In the genomic region with DNA sequence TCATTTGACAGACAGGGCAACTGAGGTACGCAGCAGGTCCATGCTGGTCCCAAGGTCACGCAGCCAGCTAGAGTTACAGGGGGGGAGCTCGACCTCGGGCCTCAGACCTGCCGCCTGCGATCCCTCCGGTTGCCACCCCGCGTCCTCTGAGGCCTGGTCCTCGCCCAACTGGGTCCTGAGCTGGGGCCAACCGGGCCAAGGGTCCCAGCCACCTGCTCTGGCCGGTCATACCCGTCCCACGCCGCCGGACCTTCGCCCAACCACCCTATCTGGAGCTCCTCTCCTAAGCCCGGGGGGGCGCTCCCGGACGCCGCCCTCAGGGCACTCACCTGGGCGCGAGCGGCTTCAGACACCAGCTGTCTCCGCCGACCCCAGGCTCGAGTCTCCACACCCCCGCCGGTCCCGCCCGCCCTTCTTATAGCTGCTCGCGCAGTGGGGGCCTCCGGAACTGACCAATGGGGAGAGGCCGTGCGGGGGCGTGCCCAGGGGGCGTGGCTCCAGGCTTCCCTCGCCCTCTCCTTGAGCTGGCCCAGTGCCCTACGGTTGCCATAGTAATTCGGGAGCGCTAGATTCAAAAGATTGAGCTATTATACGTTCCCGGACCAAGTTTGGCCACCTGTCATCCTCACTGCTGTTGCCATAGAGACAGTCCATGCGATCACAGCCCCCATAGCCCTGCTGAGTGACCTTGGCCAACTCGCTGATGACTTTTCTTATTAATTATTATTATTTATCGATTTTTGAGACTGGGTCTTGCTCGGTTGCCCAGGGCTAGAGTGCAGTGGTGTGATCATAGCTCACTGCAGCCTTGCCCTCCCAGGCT, we compare ENCODE assay signal across 1 cellular context.
TF ChIP-seq lines count a peak whose summit lies in the region.

TSS of gene PLIN5 (minus strand) at position 389 of the 823 bp plus-strand sequence. CDS start 1,150 bp downstream, outside the sequence.

TF ChIP-seq in endothelial cell of umbilical vein, 7 proteins besides CTCF, POLR2A, EP300 and RAD21:
- TF ChIP-seq, protein P1, sequence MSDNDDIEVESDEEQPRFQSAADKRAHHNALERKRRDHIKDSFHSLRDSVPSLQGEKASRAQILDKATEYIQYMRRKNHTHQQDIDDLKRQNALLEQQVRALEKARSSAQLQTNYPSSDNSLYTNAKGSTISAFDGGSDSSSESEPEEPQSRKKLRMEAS (IDR thresholded peaks at IDR 0.05; ENCODE audit: insufficient read depth, insufficient read length): no peak
- TF ChIP-seq GATA2 (IDR thresholded peaks at IDR 0.05; ENCODE audit: insufficient read depth, insufficient read length, low read depth, low read length) (no peak), FOS (IDR thresholded peaks at IDR 0.05; ENCODE audit: borderline replicate concordance, insufficient read depth, low read length) (no peak), EZH2 (IDR thresholded peaks at IDR 0.05; ENCODE audit: borderline replicate concordance, low read depth, low read length, severe bottlenecking) (no peak), MYC (IDR thresholded peaks at IDR 0.05; ENCODE audit: low read depth, low read length) (no peak), JUN (IDR thresholded peaks at IDR 0.05; ENCODE audit: borderline replicate concordance, insufficient read depth, insufficient read length, low read depth) (no peak), POLR2AphosphoS5 (IDR thresholded peaks at IDR 0.05; ENCODE audit: insufficient read depth, low read depth, low read length) (no peak)
TF ChIP-seq in endothelial cell of umbilical vein: peak in this region for 0.
